Comparison of ENCODE assay signal across 9 cellular contexts in genomic region chr11:7143908-7144307, GRCh38. TPM values are rescaled to one million over a fixed set of nuclear protein-coding genes. Genes with fewer than 3 reads are reported as not detected.
DNase-seq lines count a peak whose midpoint lies in the region; ATAC-seq, FAIRE-seq and TF ChIP-seq lines count a peak whose summit lies in the region.
"Had no signal": no experiment of that assay in that cellular context is flagged by ENCODE, and none has a peak within 500 bp of the region (broad histone marks: within the 10 kb centered on the region; RNA-seq: fewer than 3 reads in every experiment).

No MANE protein-coding gene starts in this region.

- in situ Hi-C loops in GM13977 (cut with MboI; ENCODE audit: low pct_unique_long_range_greater_than_20kb, low sequenced_read_pairs, unreplicated experiment), result no loop called here

- no peaks in the 10 kb centered on the region for H3K36me3 Mint-ChIP-seq in osteocyte (ENCODE audit: unreplicated experiment)

- H3K4me1 Mint-ChIP-seq in osteocyte (ENCODE audit: unreplicated experiment), result no peaks in the 10 kb centered on the region

- ATAC-seq in GM18502 (IDR thresholded peaks at IDR 0.05; ENCODE audit: poor library complexity, unreplicated experiment) (no peak), HG03457 (IDR thresholded peaks at IDR 0.05; ENCODE audit: unreplicated experiment) (no peak)

- H3K27ac Mint-ChIP-seq in osteocyte (ENCODE audit: unreplicated experiment), result no peak overlapping the region

- no peak overlapping the region for H3K4me3 Mint-ChIP-seq in osteocyte (ENCODE audit: unreplicated experiment)

- TF ChIP-seq CTCF in GM13977 (IDR thresholded peaks at IDR 0.05; ENCODE audit: extremely low read depth, insufficient read depth, missing control alignments) (peak; percentile 25), osteocyte (IDR thresholded peaks at IDR 0.05) (peak; percentile 57)

- DNase-seq in GM13977 (ENCODE audit: low spot score), result no peak
- DNase-seq in NCI-H345 (lab: John Stamatoyannopoulos, UW), result peak; percentile 13
- no peak for DNase-seq in osteocyte (ENCODE audit: extremely low spot score, unreplicated experiment)
- DNase-seq in SIG-M5 treated with dmso at 0.1 percent for 504 hours (lab: John Stamatoyannopoulos, UW; ENCODE audit: unreplicated experiment), result no peak
- no peak for DNase-seq in activated CD8-positive, alpha-beta memory T cell treated with anti-CD3 and anti-CD28 coated beads for 24 hours
- DNase-seq: tibial artery had no signal

- FAIRE-seq in endometrium (lab: Jason Lieb, UNC), result peak; percentile 66

- H3K9me3 Mint-ChIP-seq in osteocyte (ENCODE audit: unreplicated experiment), result peaks cover 16% of the 10 kb centered on the region

- peaks cover 14% of the 10 kb centered on the region for H3K27me3 Mint-ChIP-seq in osteocyte (ENCODE audit: unreplicated experiment)

RNA-seq across cellular contexts. Expression of gene RBMXL2, which starts 55.1 kb away (rescaled TPM):
- not detected in 2 replicates for total RNA-seq in osteocyte
